ENCODE assay signal across 9 cellular contexts in the genomic region with DNA sequence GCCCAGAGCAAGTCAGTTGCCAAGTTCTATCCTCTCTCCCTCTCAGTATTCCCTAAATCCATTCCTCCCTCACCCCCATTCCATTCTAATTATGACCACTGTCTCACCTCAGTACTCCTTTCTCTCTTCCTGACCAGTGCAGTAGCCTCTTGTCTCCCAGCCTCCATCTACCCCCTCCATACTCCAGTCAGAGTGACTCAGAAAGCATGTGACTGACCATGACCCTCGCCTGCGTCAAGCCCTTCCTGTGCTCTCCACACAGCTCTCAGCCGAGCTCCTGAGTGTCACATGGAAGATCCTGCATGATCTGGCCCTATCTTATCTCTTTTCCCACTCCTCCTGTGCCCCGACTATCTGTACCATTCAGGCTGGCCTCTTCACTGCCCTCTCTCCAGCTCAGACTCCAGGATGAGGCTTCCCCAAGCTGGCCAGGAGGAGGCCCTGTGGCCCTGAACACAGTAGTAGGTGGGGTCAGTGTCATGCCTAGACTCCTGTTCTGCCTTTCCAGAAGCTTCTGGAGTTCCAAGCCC. TPM values are rescaled to one million over a fixed set of nuclear protein-coding genes. Genes with fewer than 3 reads are reported as not detected.
DNase-seq lines count a peak whose midpoint lies in the region; ATAC-seq, FAIRE-seq and TF ChIP-seq lines count a peak whose summit lies in the region.
"Had no signal": no experiment of that assay in that cellular context is flagged by ENCODE, and none has a peak within 500 bp of the region (broad histone marks: within the 10 kb centered on the region; RNA-seq: fewer than 3 reads in every experiment).

No MANE protein-coding gene starts in this region.

- no peak for TF ChIP-seq RAD21 in A549 (conservative IDR thresholded peaks at IDR 0.05 in 1 of 2, IDR thresholded peaks at IDR 0.05 in 1 of 2)

- peak overlapping the region in 1 of 2 experiments; percentile 63; a peak in 3 of 6 replicates for H3K27ac ChIP-seq in A549
- no peak overlapping the region for H3K27ac ChIP-seq in A673 (ENCODE audit: low read depth, low read length, poor library complexity, severe bottlenecking)

- CTCF ChIA-PET in A549 (lab: Yijun Ruan, JAX) (interaction anchor here (0.6 to 3.0 kb wide), 22 partner anchors 8 to 218 kb away, joined by 3 to 28 read pairs (median 4); partner anchors contain the start of gene NEU3), A673 (lab: Charles Lee) (interaction anchor here (1.1 kb wide), 1 partner anchor 109 kb away, joined by 3 read pairs; no protein-coding TSS in a partner anchor)

- no peaks in the 10 kb centered on the region for H3K27me3 ChIP-seq in A673 (replicated peaks; ENCODE audit: insufficient read depth, low read depth, low read length, poor library complexity)
- H3K27me3 ChIP-seq: BLaER1 treated with 17β-estradiol and CSF1 and Interleukin-3, amounts not matched to agents 10 nM and 100 nM had no signal

- intact Hi-C loops in A673 (cut with micrococcal nuclease; ENCODE audit: unreplicated experiment): no loop called here

- H3K4me3 ChIP-seq in A549 (no peak overlapping the region), astrocyte of the spinal cord (ENCODE audit: low read depth, low read length) (no peak overlapping the region), A673 (ENCODE audit: low read depth, low read length, poor library complexity, severe bottlenecking) (no peak overlapping the region)
- H3K4me3 ChIP-seq: BLaER1 treated with 17β-estradiol and CSF1 and Interleukin-3, amounts not matched to agents 10 nM and 100 nM had no signal

- TF ChIP-seq EP300 in A549 (IDR thresholded peaks at IDR 0.05): no peak

- H3K9me3 ChIP-seq in A549: no peaks in the 10 kb centered on the region
- H3K9me3 ChIP-seq in A673 (ENCODE audit: low read depth, low read length, poor library complexity, severe bottlenecking): no peaks in the 10 kb centered on the region
- H3K9me3 ChIP-seq: BLaER1 treated with 17β-estradiol and CSF1 and Interleukin-3, amounts not matched to agents 10 nM and 100 nM had no signal

- H3K36me3 ChIP-seq in A673 (ENCODE audit: insufficient read depth, low read length, poor library complexity, severe bottlenecking): no peaks in the 10 kb centered on the region
- H3K36me3 ChIP-seq: BLaER1 treated with 17β-estradiol and CSF1 and Interleukin-3, amounts not matched to agents 10 nM and 100 nM had no signal

- in situ Hi-C loops in astrocyte of the spinal cord (cut with HindIII; ENCODE audit: low sequenced_read_pairs): no loop called here

- 47% methylated on average over 4 of the region's 4 CpGs for WGBS in A549 (ENCODE audit: missing lambda C conversion rate)

- POLR2A ChIA-PET in A549 (lab: Yijun Ruan, JAX) (no interaction called here), A673 (lab: Charles Lee; ENCODE audit: low non-redundant PET) (no interaction called here)

- no TSS peak for BruUV-seq in A673 (replicated peaks; lab: Mats Ljungman, UMichigan)

- TF ChIP-seq CTCF in A549 (IDR thresholded peaks at IDR 0.05): no peak
- no peak for TF ChIP-seq CTCF in astrocyte of the spinal cord (IDR thresholded peaks at IDR 0.05; ENCODE audit: low read depth, low read length)
- TF ChIP-seq CTCF in A673 (conservative IDR thresholded peaks at IDR 0.05; ENCODE audit: low read depth, low read length): no peak

- ATAC-seq in A549 (peak; percentile 47 to 64; a peak in 5 of 6 replicates), GM21360 (IDR thresholded peaks at IDR 0.05; ENCODE audit: unreplicated experiment) (no peak), HG02642 (IDR thresholded peaks at IDR 0.05; ENCODE audit: poor library complexity, unreplicated experiment) (no peak)

- no peak for TF ChIP-seq POLR2A in A549 (IDR thresholded peaks at IDR 0.05; ENCODE audit: low read length)

- peaks cover 9% of the 10 kb centered on the region; the same call in 1 of the 3 replicates for H3K4me1 ChIP-seq in A549
- no peaks in the 10 kb centered on the region for H3K4me1 ChIP-seq in A673 (ENCODE audit: insufficient read depth, low read length, poor library complexity, severe bottlenecking)

- peak in 1 of 2 experiments; percentile 29 for DNase-seq in A549 (ENCODE audit: low read depth in 1 of 2, low spot score in 1 of 2)
- peak; percentile 70 for DNase-seq in HK-2 (ENCODE audit: unreplicated experiment)
- peak; percentile 73 for DNase-seq in astrocyte of the spinal cord (ENCODE audit: low read depth, low spot score)
- DNase-seq in kidney tubule cell (ENCODE audit: low spot score): peak; percentile 93
- no peak for DNase-seq in cortex of kidney (lab: John Stamatoyannopoulos, UW)
- DNase-seq in A673 (ENCODE audit: low spot score): no peak

- FAIRE-seq in A549 (lab: Jason Lieb, UNC): no peak

- H3K4me2 ChIP-seq in A549: peak overlapping the region; percentile 17; the same call in 2 of the 3 replicates

TF ChIP-seq in A549, 52 proteins besides CTCF, POLR2A, EP300 and RAD21:
- TF ChIP-seq CHD4 (IDR thresholded peaks at IDR 0.05; ENCODE audit: borderline replicate concordance) (no peak), TP53 (CRISPR knock-in tag; IDR thresholded peaks at IDR 0.05) (no peak), NR3C1 (IDR thresholded peaks at IDR 0.05) (no peak), RCOR1 (IDR thresholded peaks at IDR 0.05; ENCODE audit: low read depth, low read length) (no peak), BHLHE40 (IDR thresholded peaks at IDR 0.05; ENCODE audit: low read depth, low read length) (no peak), EHMT2 (IDR thresholded peaks at IDR 0.05; ENCODE audit: low read depth) (no peak), MAFK (IDR thresholded peaks at IDR 0.05; ENCODE audit: partially characterized antibody) (no peak), MAX (IDR thresholded peaks at IDR 0.05) (no peak), FOSL2 (IDR thresholded peaks at IDR 0.05) (no peak), FOSL2 (CRISPR knock-in tag; IDR thresholded peaks at IDR 0.05) (no peak)
- TF ChIP-seq, protein P1, sequence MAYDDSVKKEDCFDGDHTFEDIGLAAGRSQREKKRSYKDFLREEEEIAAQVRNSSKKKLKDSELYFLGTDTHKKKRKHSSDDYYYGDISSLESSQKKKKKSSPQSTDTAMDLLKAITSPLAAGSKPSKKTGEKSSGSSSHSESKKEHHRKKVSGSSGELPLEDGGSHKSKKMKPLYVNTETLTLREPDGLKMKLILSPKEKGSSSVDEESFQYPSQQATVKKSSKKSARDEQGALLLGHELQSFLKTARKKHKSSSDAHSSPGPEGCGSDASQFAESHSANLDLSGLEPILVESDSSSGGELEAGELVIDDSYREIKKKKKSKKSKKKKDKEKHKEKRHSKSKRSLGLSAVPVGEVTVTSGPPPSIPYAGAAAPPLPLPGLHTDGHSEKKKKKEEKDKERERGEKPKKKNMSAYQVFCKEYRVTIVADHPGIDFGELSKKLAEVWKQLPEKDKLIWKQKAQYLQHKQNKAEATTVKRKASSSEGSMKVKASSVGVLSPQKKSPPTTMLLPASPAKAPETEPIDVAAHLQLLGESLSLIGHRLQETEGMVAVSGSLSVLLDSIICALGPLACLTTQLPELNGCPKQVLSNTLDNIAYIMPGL (CRISPR knock-in tag; IDR thresholded peaks at IDR 0.05; ENCODE audit: borderline replicate concordance): no peak
- TF ChIP-seq, protein P2, sequence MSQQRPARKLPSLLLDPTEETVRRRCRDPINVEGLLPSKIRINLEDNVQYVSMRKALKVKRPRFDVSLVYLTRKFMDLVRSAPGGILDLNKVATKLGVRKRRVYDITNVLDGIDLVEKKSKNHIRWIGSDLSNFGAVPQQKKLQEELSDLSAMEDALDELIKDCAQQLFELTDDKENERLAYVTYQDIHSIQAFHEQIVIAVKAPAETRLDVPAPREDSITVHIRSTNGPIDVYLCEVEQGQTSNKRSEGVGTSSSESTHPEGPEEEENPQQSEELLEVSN (IDR thresholded peaks at IDR 0.05; ENCODE audit: borderline replicate concordance, low read depth): no peak
TF ChIP-seq in A549: peak in this region for 0.

RNA-seq across cellular contexts. Expression of gene NEU3, which starts 42.6 kb away (rescaled TPM):
- polyA plus RNA-seq in A549 (2011; rRNA removed) (5.5 and 6.2 TPM in 2 replicates), A549 (2017; fragmentation: RNase III; extraction: RNeasy Plus Mini Kit Qiagen cat#74134 plus additional on column Dnase treatment) (3.5 to 4.4 TPM (median 4.0 TPM) in 3 replicates)
- polyA plus RNA-seq in A549 (2012; cell fraction: cytosol; rRNA removed): 2.4 and 3.4 TPM in 2 replicates
- 8.3 and 9.8 TPM in 2 replicates for polyA plus RNA-seq in A549 (2012; cell fraction: nucleus; rRNA removed)
- 18.3 and 21.4 TPM in 2 replicates for polyA minus RNA-seq in A549 (2011; rRNA and poly(A)+ RNA removed)
- 11.5 and 13.3 TPM in 2 replicates for total RNA-seq in A673 (2021)

Comparison
In these comparisons a context has a peak if more than half of its experiments do, and no peak if none do; other contexts are left out.
1. ATAC-seq: peak in A549 (2 of 2); none in GM21360 (single experiment) and HG02642 (single experiment).
2. DNase-seq: peak in HK-2 (single experiment), astrocyte of the spinal cord (single experiment) and kidney tubule cell (single experiment); none in cortex of kidney (single experiment) and A673 (single experiment).